ENCODE assay signal across 17 cellular contexts in genomic region chr7:674454-675410, GRCh38. TPM values are rescaled to one million over a fixed set of nuclear protein-coding genes. Genes with fewer than 3 reads are reported as not detected.
DNase-seq lines count a peak whose midpoint lies in the region; ATAC-seq, FAIRE-seq and TF ChIP-seq lines count a peak whose summit lies in the region.
"Had no signal": no experiment of that assay in that cellular context is flagged by ENCODE, and none has a peak within 500 bp of the region (broad histone marks: within the 10 kb centered on the region; RNA-seq: fewer than 3 reads in every experiment).

No MANE protein-coding gene starts in this region.

- DNase-seq in RPMI7951 (ENCODE audit: low read depth): peak; percentile 69
- peak; percentile 52 for DNase-seq in chondrocyte (ENCODE audit: low spot score)
- DNase-seq in HepG2 (ENCODE audit: low spot score): no peak
- DNase-seq in stimulated activated effector memory CD8-positive, alpha-beta T cell treated with anti-CD3 and anti-CD28 coated beads, Interleukin-12 subunit alpha, Interleukin-12 subunit beta, amount 100 ng/mL, for 72 hours (ENCODE audit: low spot score in 2 of 2): no peak
- DNase-seq in NK-92 (lab: John Stamatoyannopoulos, UW; ENCODE audit: unreplicated experiment): no peak
- DNase-seq in DMS79 (lab: John Stamatoyannopoulos, UW): no peak
- DNase-seq in GM20000 (ENCODE audit: low spot score): no peak
- DNase-seq: activated CD8-positive, alpha-beta T cell treated with anti-CD3 and anti-CD28 coated beads for 36 hours; NCI-H1417; NCI-H446; SK-N-SH had no signal

- FAIRE-seq in HepG2 (lab: Jason Lieb, UNC): no peak
- FAIRE-seq: TTC549 had no signal

- peaks cover 5% of the 10 kb centered on the region for H3K4me1 Mint-ChIP-seq in chondrocyte (ENCODE audit: low read depth)
- peaks cover 8% of the 10 kb centered on the region for H3K4me1 Mint-ChIP-seq in stimulated activated effector memory CD8-positive, alpha-beta T cell treated with anti-CD3 and anti-CD28 coated beads, Interleukin-12 subunit alpha, Interleukin-12 subunit beta, amount 100 ng/mL, for 72 hours
- H3K4me1 Mint-ChIP-seq: stimulated activated memory B cell treated with anti-CD40 and anti-IgM and Interleukin-4, amounts not matched to agents 10 μg/mL and 1 μg/mL and 100 μg/mL, for 72 hours had no signal

- peaks cover 3% of the 10 kb centered on the region for H3K9me3 Mint-ChIP-seq in chondrocyte (ENCODE audit: low read depth)
- H3K9me3 Mint-ChIP-seq in stimulated activated effector memory CD8-positive, alpha-beta T cell treated with anti-CD3 and anti-CD28 coated beads, Interleukin-12 subunit alpha, Interleukin-12 subunit beta, amount 100 ng/mL, for 72 hours: no peaks in the 10 kb centered on the region

- no peaks in the 10 kb centered on the region for H3K27me3 Mint-ChIP-seq in chondrocyte (ENCODE audit: low read depth)
- H3K27me3 Mint-ChIP-seq: activated CD8-positive, alpha-beta T cell treated with anti-CD3 and anti-CD28 coated beads for 36 hours; natural killer cell treated with Interleukin-12 subunit alpha and Interleukin-12 subunit beta and Interleukin-15 and Interleukin-18, amount 100 ng/mL, for 72 hours; stimulated activated memory B cell treated with anti-CD40 and anti-IgM and Interleukin-4, amounts not matched to agents 10 μg/mL and 1 μg/mL and 100 μg/mL, for 72 hours had no signal

- no peak for ATAC-seq in HepG2
- no peak for ATAC-seq in stimulated activated effector memory CD8-positive, alpha-beta T cell treated with anti-CD3 and anti-CD28 coated beads, Interleukin-12 subunit alpha, Interleukin-12 subunit beta, amount 100 ng/mL, for 72 hours
- ATAC-seq in HG02981 (IDR thresholded peaks at IDR 0.05; ENCODE audit: unreplicated experiment): no peak
- ATAC-seq: activated CD8-positive, alpha-beta T cell treated with anti-CD3 and anti-CD28 coated beads for 36 hours; natural killer cell treated with Interleukin-12 subunit alpha and Interleukin-12 subunit beta and Interleukin-15 and Interleukin-18, amount 100 ng/mL, for 72 hours; stimulated activated memory B cell treated with anti-CD40 and anti-IgM and Interleukin-4, amounts not matched to agents 10 μg/mL and 1 μg/mL and 100 μg/mL, for 72 hours had no signal

- H2AFZ ChIP-seq in HepG2 (ENCODE audit: low read length): no peak overlapping the region

- no peak for TF ChIP-seq RAD21 in HepG2 (CRISPR knock-in tag; IDR thresholded peaks at IDR 0.05)

- in situ Hi-C loops in HepG2 (cut with HindIII; ENCODE audit: extremely low pct_ligation_motif_present, low pct_unique_long_range_greater_than_20kb): no loop called here

- CTCF ChIA-PET in HepG2 (lab: Yijun Ruan, JAX; ENCODE audit: low intra/inter-chr PET ratio, low total read pairs): no interaction called here

- peaks cover 6 to 43% of the 10 kb centered on the region in 2 experiments; a peak in 4 of 5 replicates for H3K36me3 ChIP-seq in HepG2 (replicated peaks in 1 of 2; ENCODE audit: control insufficient read depth in 1 of 2, insufficient read depth in 2 of 2, low read length in 2 of 2)

- no peak overlapping the region for H3K4me2 ChIP-seq in HepG2 (ENCODE audit: low read depth, low read length)
- H3K4me2 ChIP-seq: SK-N-SH had no signal

- TF ChIP-seq EP300 in HepG2 (IDR thresholded peaks at IDR 0.05; ENCODE audit: low read depth in 2 of 2, low read length in 2 of 2) (no peak), HepG2 (CRISPR knock-in tag; IDR thresholded peaks at IDR 0.05; ENCODE audit: borderline replicate concordance) (no peak)

- peak overlapping the region; percentile 8 for H3K27ac Mint-ChIP-seq in chondrocyte (ENCODE audit: unreplicated experiment)
- peak overlapping the region; percentile 29 for H3K27ac Mint-ChIP-seq in stimulated activated effector memory CD8-positive, alpha-beta T cell treated with anti-CD3 and anti-CD28 coated beads, Interleukin-12 subunit alpha, Interleukin-12 subunit beta, amount 100 ng/mL, for 72 hours
- H3K27ac Mint-ChIP-seq: activated CD8-positive, alpha-beta T cell treated with anti-CD3 and anti-CD28 coated beads for 36 hours; natural killer cell treated with Interleukin-12 subunit alpha and Interleukin-12 subunit beta and Interleukin-15 and Interleukin-18, amount 100 ng/mL, for 72 hours; stimulated activated memory B cell treated with anti-CD40 and anti-IgM and Interleukin-4, amounts not matched to agents 10 μg/mL and 1 μg/mL and 100 μg/mL, for 72 hours had no signal

- no peaks in the 10 kb centered on the region for H3K27me3 ChIP-seq in HepG2 (ENCODE audit: control insufficient read depth in 1 of 2, insufficient read depth in 2 of 2, low read length in 2 of 2)
- H3K27me3 ChIP-seq: BLaER1 treated with 17β-estradiol and CSF1 and Interleukin-3, amounts not matched to agents 10 nM and 100 nM; dorsolateral prefrontal cortex had no signal

- no peaks in the 10 kb centered on the region for H3K4me1 ChIP-seq in HepG2 (ENCODE audit: insufficient read depth, low read length)

- TF ChIP-seq CTCF in chondrocyte (IDR thresholded peaks at IDR 0.05) (no peak), HepG2 (CRISPR knock-in tag; IDR thresholded peaks at IDR 0.05) (no peak), GM20000 (IDR thresholded peaks at IDR 0.05; ENCODE audit: extremely low read depth, missing control alignments) (no peak)

- no peak overlapping the region for H3K4me3 ChIP-seq in HepG2 (replicated peaks in 1 of 3; ENCODE audit: insufficient read depth in 1 of 3, low read depth in 2 of 3, low read length in 3 of 3)
- H3K4me3 ChIP-seq: BLaER1 treated with 17β-estradiol and CSF1 and Interleukin-3, amounts not matched to agents 10 nM and 100 nM had no signal

- H3K27ac ChIP-seq in HepG2 (ENCODE audit: extremely low read length, insufficient read depth, low read length): no peak overlapping the region
- H3K27ac ChIP-seq: BLaER1 treated with 17β-estradiol and CSF1 and Interleukin-3, amounts not matched to agents 10 nM and 100 nM had no signal

- POLR2A ChIA-PET in HepG2 (lab: Yijun Ruan, JAX): no interaction called here

- H3K36me3 Mint-ChIP-seq in chondrocyte (ENCODE audit: low read depth): peaks cover 8% of the 10 kb centered on the region
- peaks cover 13% of the 10 kb centered on the region for H3K36me3 Mint-ChIP-seq in stimulated activated effector memory CD8-positive, alpha-beta T cell treated with anti-CD3 and anti-CD28 coated beads, Interleukin-12 subunit alpha, Interleukin-12 subunit beta, amount 100 ng/mL, for 72 hours
- H3K36me3 Mint-ChIP-seq: natural killer cell treated with Interleukin-12 subunit alpha and Interleukin-12 subunit beta and Interleukin-15 and Interleukin-18, amount 100 ng/mL, for 72 hours had no signal

- no peak overlapping the region for H3K4me3 Mint-ChIP-seq in chondrocyte (ENCODE audit: unreplicated experiment)
- H3K4me3 Mint-ChIP-seq in stimulated activated effector memory CD8-positive, alpha-beta T cell treated with anti-CD3 and anti-CD28 coated beads, Interleukin-12 subunit alpha, Interleukin-12 subunit beta, amount 100 ng/mL, for 72 hours: no peak overlapping the region
- H3K4me3 Mint-ChIP-seq: activated CD8-positive, alpha-beta T cell treated with anti-CD3 and anti-CD28 coated beads for 36 hours; natural killer cell treated with Interleukin-12 subunit alpha and Interleukin-12 subunit beta and Interleukin-15 and Interleukin-18, amount 100 ng/mL, for 72 hours; stimulated activated memory B cell treated with anti-CD40 and anti-IgM and Interleukin-4, amounts not matched to agents 10 μg/mL and 1 μg/mL and 100 μg/mL, for 72 hours had no signal

- 98% methylated on average over 16 of the region's 16 CpGs for WGBS in HepG2 (ENCODE audit: low lambda C conversion rate)

- no peaks in the 10 kb centered on the region for H3K79me2 ChIP-seq in HepG2 (ENCODE audit: insufficient read depth, low read length)

- intact Hi-C loops in HepG2 (cut with micrococcal nuclease; ENCODE audit: unreplicated experiment): no loop called here

- TF ChIP-seq POLR2A in HepG2 (IDR thresholded peaks at IDR 0.05; ENCODE audit: insufficient read depth in 1 of 2, low read depth in 2 of 2, low read length in 2 of 2): no peak

- H4K20me1 ChIP-seq in HepG2 (ENCODE audit: insufficient read depth, low read length): no peaks in the 10 kb centered on the region
- H4K20me1 ChIP-seq: BLaER1 treated with 17β-estradiol and CSF1 and Interleukin-3, amounts not matched to agents 10 nM and 100 nM had no signal

- BruUV-seq in HepG2 (replicated peaks; lab: Mats Ljungman, UMichigan): TSS peak; percentile 44

- H3K9ac ChIP-seq in HepG2 (ENCODE audit: insufficient read depth, low read depth, low read length): no peak overlapping the region
- H3K9ac ChIP-seq: BLaER1 treated with 17β-estradiol and CSF1 and Interleukin-3, amounts not matched to agents 10 nM and 100 nM; SK-N-SH had no signal

- H3K9me3 ChIP-seq in HepG2 (ENCODE audit: low read length): no peaks in the 10 kb centered on the region
- H3K9me3 ChIP-seq: SK-N-SH had no signal

RNA-seq across cellular contexts. Expression of gene DNAAF5, which starts 51.8 kb away (rescaled TPM):
- total RNA-seq in RPMI7951 (2014; rRNA removed; shearing (Covaris generic)): 33.3 and 41.3 TPM in 2 replicates
- total RNA-seq in chondrocyte (15.3 to 23.2 TPM (median 16.6 TPM) in 3 replicates), HepG2 (2016; rRNA removed; fragmentation: Illumina TruSeq; extraction: Trizol) (21.5 and 24.2 TPM in 2 replicates)
- 9.3 and 11.4 TPM in 2 replicates for total RNA-seq in HepG2 (2016; cell fraction: cytosol; rRNA removed; fragmentation: Illumina TruSeq; extraction: Trizol; ENCODE audit: low read depth)
- 21.5 and 22.4 TPM in 2 replicates for total RNA-seq in HepG2 (2016; cell fraction: insoluble cytoplasmic fraction; rRNA removed; fragmentation: Illumina TruSeq; extraction: Trizol)
- 10.7 and 11.7 TPM in 2 replicates for total RNA-seq in HepG2 (2016; cell fraction: membrane; rRNA removed; fragmentation: Illumina TruSeq; extraction: Trizol)
- total RNA-seq in HepG2 (2016; cell fraction: nucleus; rRNA removed; fragmentation: Illumina TruSeq; extraction: Trizol): 14.3 and 17.6 TPM in 2 replicates
- 11.8 and 11.9 TPM in 2 replicates for polyA plus RNA-seq in HepG2 (2011; rRNA removed)
- 9.1 and 16.3 TPM in 2 replicates for polyA plus RNA-seq in HepG2 (2011; cell fraction: cytosol; rRNA removed)
- polyA plus RNA-seq in HepG2 (2011; cell fraction: nucleus; rRNA removed): 28.7 and 38.5 TPM in 2 replicates
- 12.3 and 13.8 TPM in 2 replicates for polyA plus RNA-seq in HepG2 (2012)
- 2.6 and 3.4 TPM in 2 replicates for polyA plus RNA-seq in HepG2 (2016; cell fraction: cytosol; fragmentation: Illumina TruSeq; extraction: Trizol; ENCODE audit: low read depth)
- 29.1 and 34.4 TPM in 2 replicates for polyA plus RNA-seq in HepG2 (2016; cell fraction: insoluble cytoplasmic fraction; fragmentation: Illumina TruSeq; extraction: Trizol; ENCODE audit: low read depth)
- polyA plus RNA-seq in HepG2 (2016; cell fraction: membrane; fragmentation: Illumina TruSeq; extraction: Trizol; ENCODE audit: low read depth): 7.7 and 8.4 TPM in 2 replicates
- polyA plus RNA-seq in HepG2 (2016; cell fraction: nucleus; fragmentation: Illumina TruSeq; extraction: Trizol; ENCODE audit: insufficient read depth, low read depth): 31.1 and 34.8 TPM in 2 replicates
- polyA minus RNA-seq in HepG2 (2011; rRNA and poly(A)+ RNA removed; ENCODE audit: low replicate concordance): 34.6 and 56.2 TPM in 2 replicates
- 16.3 and 29.9 TPM in 2 replicates for polyA minus RNA-seq in HepG2 (2011; cell fraction: cytosol; rRNA and poly(A)+ RNA removed)
- 11.7 and 12.9 TPM in 2 replicates for polyA minus RNA-seq in HepG2 (2011; cell fraction: nucleus; rRNA and poly(A)+ RNA removed)

RNA-seq across cellular contexts. Expression of gene PRKAR1B, which starts 52.3 kb away (rescaled TPM):
- total RNA-seq in RPMI7951 (2014; rRNA removed; shearing (Covaris generic)): 4.1 and 5.0 TPM in 2 replicates
- total RNA-seq in chondrocyte: 7.7 to 8.6 TPM (median 7.9 TPM) in 3 replicates
- total RNA-seq in HepG2 (2016; rRNA removed; fragmentation: Illumina TruSeq; extraction: Trizol): 28.2 and 29.2 TPM in 2 replicates
- total RNA-seq in HepG2 (2016; cell fraction: cytosol; rRNA removed; fragmentation: Illumina TruSeq; extraction: Trizol; ENCODE audit: low read depth): 36.8 and 38.5 TPM in 2 replicates
- 22.1 and 28.2 TPM in 2 replicates for total RNA-seq in HepG2 (2016; cell fraction: insoluble cytoplasmic fraction; rRNA removed; fragmentation: Illumina TruSeq; extraction: Trizol)
- total RNA-seq in HepG2 (2016; cell fraction: membrane; rRNA removed; fragmentation: Illumina TruSeq; extraction: Trizol): 16.2 and 18.2 TPM in 2 replicates
- total RNA-seq in HepG2 (2016; cell fraction: nucleus; rRNA removed; fragmentation: Illumina TruSeq; extraction: Trizol): 14.2 and 14.5 TPM in 2 replicates
- 7.9 and 9.0 TPM in 2 replicates for polyA plus RNA-seq in HepG2 (2011; rRNA removed)
- 8.2 and 10.4 TPM in 2 replicates for polyA plus RNA-seq in HepG2 (2011; cell fraction: cytosol; rRNA removed)
- polyA plus RNA-seq in HepG2 (2011; cell fraction: nucleus; rRNA removed): 11.2 and 11.4 TPM in 2 replicates
- polyA plus RNA-seq in HepG2 (2012): 17.4 and 18.1 TPM in 2 replicates
- polyA plus RNA-seq in HepG2 (2016; cell fraction: cytosol; fragmentation: Illumina TruSeq; extraction: Trizol; ENCODE audit: low read depth): 6.9 and 8.4 TPM in 2 replicates
- polyA plus RNA-seq in HepG2 (2016; cell fraction: insoluble cytoplasmic fraction; fragmentation: Illumina TruSeq; extraction: Trizol; ENCODE audit: low read depth): 26.6 and 31.8 TPM in 2 replicates
- polyA plus RNA-seq in HepG2 (2016; cell fraction: membrane; fragmentation: Illumina TruSeq; extraction: Trizol; ENCODE audit: low read depth): 9.5 and 9.9 TPM in 2 replicates
- 32.1 and 33.3 TPM in 2 replicates for polyA plus RNA-seq in HepG2 (2016; cell fraction: nucleus; fragmentation: Illumina TruSeq; extraction: Trizol; ENCODE audit: insufficient read depth, low read depth)
- polyA minus RNA-seq in HepG2 (2011; rRNA and poly(A)+ RNA removed; ENCODE audit: low replicate concordance): 18.3 and 37.7 TPM in 2 replicates
- polyA minus RNA-seq in HepG2 (2011; cell fraction: cytosol; rRNA and poly(A)+ RNA removed): 9.6 and 10.1 TPM in 2 replicates
- polyA minus RNA-seq in HepG2 (2011; cell fraction: nucleus; rRNA and poly(A)+ RNA removed): 8.6 and 12.4 TPM in 2 replicates

Comparison
In these comparisons a context has a peak if more than half of its experiments do, and no peak if none do; other contexts are left out.
1. DNase-seq: peak in RPMI7951 (single experiment) and chondrocyte (single experiment); none in HepG2 (single experiment), stimulated activated effector memory CD8-positive, alpha-beta T cell treated with anti-CD3 and anti-CD28 coated beads, Interleukin-12 subunit alpha, Interleukin-12 subunit beta, amount 100 ng/mL, for 72 hours (0 of 2), NK-92 (single experiment), DMS79 (single experiment) and GM20000 (single experiment).